ENCODE assay signal across 9 cellular contexts in genomic region chr11:68338041-68338800, GRCh38. TPM values are rescaled to one million over a fixed set of nuclear protein-coding genes. Genes with fewer than 3 reads are reported as not detected.
DNase-seq lines count a peak whose midpoint lies in the region; ATAC-seq, FAIRE-seq and TF ChIP-seq lines count a peak whose summit lies in the region.
"Had no signal": no experiment of that assay in that cellular context is flagged by ENCODE, and none has a peak within 500 bp of the region (broad histone marks: within the 10 kb centered on the region; RNA-seq: fewer than 3 reads in every experiment).

No MANE protein-coding gene starts in this region.

- DNase-seq in A549 (ENCODE audit: low read depth in 1 of 2, low spot score in 1 of 2) (peak in 1 of 2 experiments; percentile 31), HCEC 1CT (peak; percentile 21), dedifferentiated amniotic fluid mesenchymal stem cell (ENCODE audit: extremely low spot score) (peak; percentile 84), NCI-H2227 (lab: John Stamatoyannopoulos, UW; ENCODE audit: unreplicated experiment) (no peak), HTR-8/SVneo (ENCODE audit: insufficient read length, low spot score) (no peak)
- DNase-seq: NCI-H187 treated with DMSO at 0.1 percent for 48 hours had no signal

- TF ChIP-seq CTCF in A549 (IDR thresholded peaks at IDR 0.05): no peak

- H3K9ac ChIP-seq in mucosa of stomach (ENCODE audit: low read length): peak overlapping the region; percentile 20

- TF ChIP-seq POLR2A in A549 (IDR thresholded peaks at IDR 0.05; ENCODE audit: low read length): no peak
- TF ChIP-seq POLR2A in GM18505 (IDR thresholded peaks at IDR 0.05; ENCODE audit: borderline replicate concordance, extremely low read depth, insufficient read depth, insufficient read length): no peak

- POLR2A ChIA-PET in A549 (lab: Yijun Ruan, JAX): no interaction called here

- CTCF ChIA-PET in A549 (lab: Yijun Ruan, JAX): interaction anchor here (1.5 to 2.9 kb wide), 4 partner anchors 10 to 81 kb away, joined by 6 to 8 read pairs (median 8); no protein-coding TSS in a partner anchor

- 48% methylated on average over 11 of the region's 11 CpGs for WGBS in A549 (ENCODE audit: missing lambda C conversion rate)

- no peaks in the 10 kb centered on the region for H3K9me3 ChIP-seq in A549
- H3K9me3 ChIP-seq in mucosa of stomach (ENCODE audit: control insufficient read depth, low read length): no peaks in the 10 kb centered on the region

- FAIRE-seq in A549 (lab: Jason Lieb, UNC) (no peak), HTR-8/SVneo (lab: Jason Lieb, UNC) (no peak)

- H3K4me3 ChIP-seq in A549: no peak overlapping the region
- no peak overlapping the region for H3K4me3 ChIP-seq in mucosa of stomach (ENCODE audit: low read length)

- H3K4me2 ChIP-seq in A549: peak overlapping the region; percentile 41

- TF ChIP-seq EP300 in A549 (IDR thresholded peaks at IDR 0.05): no peak

- H3K4me1 ChIP-seq in A549: peaks cover 59% of the 10 kb centered on the region
- H3K4me1 ChIP-seq in mucosa of stomach (ENCODE audit: control insufficient read depth, insufficient read depth, low read length): peaks cover 48% of the 10 kb centered on the region

- H3K27me3 ChIP-seq in mucosa of stomach (ENCODE audit: control insufficient read depth, insufficient read depth, low read length): no peaks in the 10 kb centered on the region

- H3K27ac ChIP-seq in A549: peak overlapping the region in 1 of 2 experiments; percentile 56; a peak in 3 of 6 replicates

- no peaks in the 10 kb centered on the region for H3K36me3 ChIP-seq in mucosa of stomach (ENCODE audit: control insufficient read depth, insufficient read depth, low read length)

- ATAC-seq in A549: peak; percentile 19 to 48; a peak in 5 of 6 replicates
- no peak for ATAC-seq in GM18505 (IDR thresholded peaks at IDR 0.05; ENCODE audit: unreplicated experiment)
- no peak for ATAC-seq in GM21381 (IDR thresholded peaks at IDR 0.05; ENCODE audit: unreplicated experiment)

- TF ChIP-seq RAD21 in A549 (conservative IDR thresholded peaks at IDR 0.05 in 1 of 2, IDR thresholded peaks at IDR 0.05 in 1 of 2): no peak

TF ChIP-seq in A549, 52 proteins besides CTCF, POLR2A, EP300 and RAD21:
- no peak for TF ChIP-seq CBX2 (IDR thresholded peaks at IDR 0.05; ENCODE audit: borderline replicate concordance, low read depth)
TF ChIP-seq in A549: peak in this region for 0.

RNA-seq across cellular contexts. Expression of gene LRP5, which starts 25.8 kb away (rescaled TPM):
- polyA plus RNA-seq in A549 (2011; rRNA removed) (10.9 and 15.9 TPM in 2 replicates), A549 (2017; fragmentation: RNase III; extraction: RNeasy Plus Mini Kit Qiagen cat#74134 plus additional on column Dnase treatment) (29.5 to 34.6 TPM (median 32.3 TPM) in 3 replicates)
- polyA plus RNA-seq in A549 (2012; cell fraction: cytosol; rRNA removed): 23.6 and 30.4 TPM in 2 replicates
- 58.4 and 70.6 TPM in 2 replicates for polyA plus RNA-seq in A549 (2012; cell fraction: nucleus; rRNA removed)
- polyA minus RNA-seq in A549 (2011; rRNA and poly(A)+ RNA removed): 24.8 and 32.0 TPM in 2 replicates

Comparison
In these comparisons a context has a peak if more than half of its experiments do, and no peak if none do; other contexts are left out.
1. ATAC-seq: peak in A549 (2 of 2); none in GM18505 (single experiment) and GM21381 (single experiment).
2. DNase-seq: peak in HCEC 1CT (single experiment) and dedifferentiated amniotic fluid mesenchymal stem cell (single experiment); none in NCI-H2227 (single experiment) and HTR-8/SVneo (single experiment).